In the genomic region with DNA sequence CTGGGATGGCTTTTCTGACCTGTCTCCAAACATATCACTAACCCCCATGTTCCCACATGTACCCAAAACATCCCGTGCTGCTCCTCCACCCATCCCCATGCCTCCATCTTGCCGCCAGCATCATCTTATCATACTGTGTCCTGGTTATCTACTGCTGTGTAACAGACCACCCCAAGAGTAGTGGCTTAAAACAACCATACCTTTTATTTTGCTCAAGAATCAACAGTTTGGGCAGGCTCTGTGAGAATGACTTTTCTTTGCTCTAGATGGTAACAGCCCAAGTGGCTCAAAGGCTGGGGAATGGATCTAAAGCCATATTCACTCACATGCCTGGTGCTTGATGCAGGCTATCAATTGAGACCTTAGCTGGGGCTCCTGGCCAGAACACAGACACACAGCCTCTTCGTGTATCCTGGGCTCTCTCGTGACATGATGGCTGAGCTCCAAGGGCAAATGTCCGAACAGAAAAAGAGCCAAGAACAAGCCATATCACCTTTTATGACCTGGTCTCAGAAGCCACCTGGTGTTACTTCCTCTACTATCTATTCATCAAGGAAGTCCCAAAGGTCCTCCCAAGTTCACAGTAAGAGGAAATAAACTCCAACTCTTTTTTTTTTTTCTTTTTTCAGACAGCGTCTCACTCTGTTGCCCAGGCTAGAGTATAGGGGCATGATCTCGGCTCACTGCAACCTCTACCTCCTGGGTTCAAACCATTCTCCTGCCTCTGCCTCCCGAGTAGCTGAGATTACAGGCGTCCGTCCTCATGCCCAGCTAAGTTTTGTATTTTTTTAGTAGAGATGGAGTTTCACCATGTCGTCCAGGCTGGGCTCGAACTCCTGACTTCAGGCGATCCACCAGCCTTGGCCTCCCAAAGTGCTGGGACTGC, we compare ENCODE assay signal across 1 cellular context.
TF ChIP-seq lines count a peak whose summit lies in the region.

No MANE protein-coding gene starts in this region.

TF ChIP-seq in K562, 482 proteins besides CTCF, POLR2A, EP300 and RAD21 (continued from another document and continues in another):
- TF ChIP-seq, protein P1, sequence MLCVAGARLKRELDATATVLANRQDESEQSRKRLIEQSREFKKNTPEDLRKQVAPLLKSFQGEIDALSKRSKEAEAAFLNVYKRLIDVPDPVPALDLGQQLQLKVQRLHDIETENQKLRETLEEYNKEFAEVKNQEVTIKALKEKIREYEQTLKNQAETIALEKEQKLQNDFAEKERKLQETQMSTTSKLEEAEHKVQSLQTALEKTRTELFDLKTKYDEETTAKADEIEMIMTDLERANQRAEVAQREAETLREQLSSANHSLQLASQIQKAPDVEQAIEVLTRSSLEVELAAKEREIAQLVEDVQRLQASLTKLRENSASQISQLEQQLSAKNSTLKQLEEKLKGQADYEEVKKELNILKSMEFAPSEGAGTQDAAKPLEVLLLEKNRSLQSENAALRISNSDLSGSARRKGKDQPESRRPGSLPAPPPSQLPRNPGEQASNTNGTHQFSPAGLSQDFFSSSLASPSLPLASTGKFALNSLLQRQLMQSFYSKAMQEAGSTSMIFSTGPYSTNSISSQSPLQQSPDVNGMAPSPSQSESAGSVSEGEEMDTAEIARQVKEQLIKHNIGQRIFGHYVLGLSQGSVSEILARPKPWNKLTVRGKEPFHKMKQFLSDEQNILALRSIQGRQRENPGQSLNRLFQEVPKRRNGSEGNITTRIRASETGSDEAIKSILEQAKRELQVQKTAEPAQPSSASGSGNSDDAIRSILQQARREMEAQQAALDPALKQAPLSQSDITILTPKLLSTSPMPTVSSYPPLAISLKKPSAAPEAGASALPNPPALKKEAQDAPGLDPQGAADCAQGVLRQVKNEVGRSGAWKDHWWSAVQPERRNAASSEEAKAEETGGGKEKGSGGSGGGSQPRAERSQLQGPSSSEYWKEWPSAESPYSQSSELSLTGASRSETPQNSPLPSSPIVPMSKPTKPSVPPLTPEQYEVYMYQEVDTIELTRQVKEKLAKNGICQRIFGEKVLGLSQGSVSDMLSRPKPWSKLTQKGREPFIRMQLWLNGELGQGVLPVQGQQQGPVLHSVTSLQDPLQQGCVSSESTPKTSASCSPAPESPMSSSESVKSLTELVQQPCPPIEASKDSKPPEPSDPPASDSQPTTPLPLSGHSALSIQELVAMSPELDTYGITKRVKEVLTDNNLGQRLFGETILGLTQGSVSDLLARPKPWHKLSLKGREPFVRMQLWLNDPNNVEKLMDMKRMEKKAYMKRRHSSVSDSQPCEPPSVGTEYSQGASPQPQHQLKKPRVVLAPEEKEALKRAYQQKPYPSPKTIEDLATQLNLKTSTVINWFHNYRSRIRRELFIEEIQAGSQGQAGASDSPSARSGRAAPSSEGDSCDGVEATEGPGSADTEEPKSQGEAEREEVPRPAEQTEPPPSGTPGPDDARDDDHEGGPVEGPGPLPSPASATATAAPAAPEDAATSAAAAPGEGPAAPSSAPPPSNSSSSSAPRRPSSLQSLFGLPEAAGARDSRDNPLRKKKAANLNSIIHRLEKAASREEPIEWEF (CRISPR knock-in tag; IDR thresholded peaks at IDR 0.05): no peak
- TF ChIP-seq, protein P2, sequence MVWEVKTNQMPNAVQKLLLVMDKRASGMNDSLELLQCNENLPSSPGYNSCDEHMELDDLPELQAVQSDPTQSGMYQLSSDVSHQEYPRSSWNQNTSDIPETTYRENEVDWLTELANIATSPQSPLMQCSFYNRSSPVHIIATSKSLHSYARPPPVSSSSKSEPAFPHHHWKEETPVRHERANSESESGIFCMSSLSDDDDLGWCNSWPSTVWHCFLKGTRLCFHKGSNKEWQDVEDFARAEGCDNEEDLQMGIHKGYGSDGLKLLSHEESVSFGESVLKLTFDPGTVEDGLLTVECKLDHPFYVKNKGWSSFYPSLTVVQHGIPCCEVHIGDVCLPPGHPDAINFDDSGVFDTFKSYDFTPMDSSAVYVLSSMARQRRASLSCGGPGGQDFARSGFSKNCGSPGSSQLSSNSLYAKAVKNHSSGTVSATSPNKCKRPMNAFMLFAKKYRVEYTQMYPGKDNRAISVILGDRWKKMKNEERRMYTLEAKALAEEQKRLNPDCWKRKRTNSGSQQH (CRISPR knock-in tag; IDR thresholded peaks at IDR 0.05): 0 out of 2 replicates have a peak, but pooled peaks have one; percentile 39
- TF ChIP-seq TAF9B (IDR thresholded peaks at IDR 0.05; ENCODE audit: partially characterized antibody) (no peak), ZNF431 (CRISPR knock-in tag; IDR thresholded peaks at IDR 0.05) (no peak), U2AF1 (optimal IDR thresholded peaks at IDR 0.05; ENCODE audit: low read depth, low read length) (no peak), CBX3 (IDR thresholded peaks at IDR 0.05; ENCODE audit: borderline replicate concordance in 1 of 2, low read length in 2 of 2) (no peak; a peak in 2 of 3 replicates), ZNF589 (CRISPR knock-in tag; IDR thresholded peaks at IDR 0.05; ENCODE audit: low read depth) (peak; percentile 33; the same call in 1 of the 2 replicates), NFE2 (IDR thresholded peaks at IDR 0.05; ENCODE audit: low read depth) (no peak), HNRNPH1 (optimal IDR thresholded peaks at IDR 0.05; ENCODE audit: low read depth, low read length) (no peak), MCM5 (IDR thresholded peaks at IDR 0.05; ENCODE audit: low read depth) (no peak), PHTF2 (CRISPR knock-in tag; IDR thresholded peaks at IDR 0.05) (no peak), ZNF354B (CRISPR knock-in tag; IDR thresholded peaks at IDR 0.05) (no peak), SPI1 (IDR thresholded peaks at IDR 0.05; ENCODE audit: borderline replicate concordance, low read depth, low read length) (peak; percentile 14; the same call in 1 of the 2 replicates), FOXK1 (CRISPR knock-in tag; IDR thresholded peaks at IDR 0.05; ENCODE audit: borderline replicate concordance) (no peak), RBBP5 (IDR thresholded peaks at IDR 0.05; ENCODE audit: borderline replicate concordance, insufficient read depth, low read length, poor library complexity, severe bottlenecking) (no peak), HNRNPL (IDR thresholded peaks at IDR 0.05; ENCODE audit: low read depth, low read length) (no peak), SETDB1 (IDR thresholded peaks at IDR 0.05; ENCODE audit: low read length) (no peak), ZNF197 (CRISPR knock-in tag; IDR thresholded peaks at IDR 0.05; ENCODE audit: low read depth) (no peak), ZNF77 (CRISPR knock-in tag; IDR thresholded peaks at IDR 0.05) (0 out of 2 replicates have a peak, but pooled peaks have one; percentile 62), MCM3 (IDR thresholded peaks at IDR 0.05) (no peak), ZFX (CRISPR knock-in tag; IDR thresholded peaks at IDR 0.05) (no peak), ZNF707 (CRISPR knock-in tag; conservative IDR thresholded peaks at IDR 0.05) (no peak), NR2C2 (CRISPR knock-in tag; IDR thresholded peaks at IDR 0.05) (peak; percentile 43; the same call in 1 of the 2 replicates), NR2C2 (tag; IDR thresholded peaks at IDR 0.05) (peak; percentile 77), SIX5 (IDR thresholded peaks at IDR 0.05; ENCODE audit: borderline replicate concordance in 1 of 2, insufficient read depth in 1 of 2, low read depth in 1 of 2, low read length in 2 of 2) (no peak), PTBP1 (IDR thresholded peaks at IDR 0.05; ENCODE audit: low read depth, low read length) (no peak), EWSR1 (IDR thresholded peaks at IDR 0.05; ENCODE audit: borderline replicate concordance, low read depth, partially characterized antibody) (no peak), ZNF668 (CRISPR knock-in tag; IDR thresholded peaks at IDR 0.05) (no peak), SMARCE1 (IDR thresholded peaks at IDR 0.05) (no peak; the same call in none of the 2 replicates), KAT7 (CRISPR knock-in tag; IDR thresholded peaks at IDR 0.05; ENCODE audit: borderline replicate concordance) (no peak)
- TF ChIP-seq, protein P3, sequence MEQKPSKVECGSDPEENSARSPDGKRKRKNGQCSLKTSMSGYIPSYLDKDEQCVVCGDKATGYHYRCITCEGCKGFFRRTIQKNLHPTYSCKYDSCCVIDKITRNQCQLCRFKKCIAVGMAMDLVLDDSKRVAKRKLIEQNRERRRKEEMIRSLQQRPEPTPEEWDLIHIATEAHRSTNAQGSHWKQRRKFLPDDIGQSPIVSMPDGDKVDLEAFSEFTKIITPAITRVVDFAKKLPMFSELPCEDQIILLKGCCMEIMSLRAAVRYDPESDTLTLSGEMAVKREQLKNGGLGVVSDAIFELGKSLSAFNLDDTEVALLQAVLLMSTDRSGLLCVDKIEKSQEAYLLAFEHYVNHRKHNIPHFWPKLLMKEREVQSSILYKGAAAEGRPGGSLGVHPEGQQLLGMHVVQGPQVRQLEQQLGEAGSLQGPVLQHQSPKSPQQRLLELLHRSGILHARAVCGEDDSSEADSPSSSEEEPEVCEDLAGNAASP (IDR thresholded peaks at IDR 0.05): no peak
- TF ChIP-seq, protein P4, sequence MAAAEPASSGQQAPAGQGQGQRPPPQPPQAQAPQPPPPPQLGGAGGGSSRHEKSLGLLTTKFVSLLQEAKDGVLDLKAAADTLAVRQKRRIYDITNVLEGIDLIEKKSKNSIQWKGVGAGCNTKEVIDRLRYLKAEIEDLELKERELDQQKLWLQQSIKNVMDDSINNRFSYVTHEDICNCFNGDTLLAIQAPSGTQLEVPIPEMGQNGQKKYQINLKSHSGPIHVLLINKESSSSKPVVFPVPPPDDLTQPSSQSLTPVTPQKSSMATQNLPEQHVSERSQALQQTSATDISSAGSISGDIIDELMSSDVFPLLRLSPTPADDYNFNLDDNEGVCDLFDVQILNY (CRISPR knock-in tag; IDR thresholded peaks at IDR 0.05): no peak
- TF ChIP-seq, protein P5, sequence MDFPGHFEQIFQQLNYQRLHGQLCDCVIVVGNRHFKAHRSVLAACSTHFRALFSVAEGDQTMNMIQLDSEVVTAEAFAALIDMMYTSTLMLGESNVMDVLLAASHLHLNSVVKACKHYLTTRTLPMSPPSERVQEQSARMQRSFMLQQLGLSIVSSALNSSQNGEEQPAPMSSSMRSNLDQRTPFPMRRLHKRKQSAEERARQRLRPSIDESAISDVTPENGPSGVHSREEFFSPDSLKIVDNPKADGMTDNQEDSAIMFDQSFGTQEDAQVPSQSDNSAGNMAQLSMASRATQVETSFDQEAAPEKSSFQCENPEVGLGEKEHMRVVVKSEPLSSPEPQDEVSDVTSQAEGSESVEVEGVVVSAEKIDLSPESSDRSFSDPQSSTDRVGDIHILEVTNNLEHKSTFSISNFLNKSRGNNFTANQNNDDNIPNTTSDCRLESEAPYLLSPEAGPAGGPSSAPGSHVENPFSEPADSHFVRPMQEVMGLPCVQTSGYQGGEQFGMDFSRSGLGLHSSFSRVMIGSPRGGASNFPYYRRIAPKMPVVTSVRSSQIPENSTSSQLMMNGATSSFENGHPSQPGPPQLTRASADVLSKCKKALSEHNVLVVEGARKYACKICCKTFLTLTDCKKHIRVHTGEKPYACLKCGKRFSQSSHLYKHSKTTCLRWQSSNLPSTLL (IDR thresholded peaks at IDR 0.05): no peak
- TF ChIP-seq, protein P6, sequence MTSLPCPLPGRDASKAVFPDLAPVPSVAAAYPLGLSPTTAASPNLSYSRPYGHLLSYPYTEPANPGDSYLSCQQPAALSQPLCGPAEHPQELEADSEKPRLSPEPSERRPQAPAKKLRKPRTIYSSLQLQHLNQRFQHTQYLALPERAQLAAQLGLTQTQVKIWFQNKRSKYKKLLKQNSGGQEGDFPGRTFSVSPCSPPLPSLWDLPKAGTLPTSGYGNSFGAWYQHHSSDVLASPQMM (CRISPR knock-in tag; IDR thresholded peaks at IDR 0.05): no peak
- TF ChIP-seq, protein P7, sequence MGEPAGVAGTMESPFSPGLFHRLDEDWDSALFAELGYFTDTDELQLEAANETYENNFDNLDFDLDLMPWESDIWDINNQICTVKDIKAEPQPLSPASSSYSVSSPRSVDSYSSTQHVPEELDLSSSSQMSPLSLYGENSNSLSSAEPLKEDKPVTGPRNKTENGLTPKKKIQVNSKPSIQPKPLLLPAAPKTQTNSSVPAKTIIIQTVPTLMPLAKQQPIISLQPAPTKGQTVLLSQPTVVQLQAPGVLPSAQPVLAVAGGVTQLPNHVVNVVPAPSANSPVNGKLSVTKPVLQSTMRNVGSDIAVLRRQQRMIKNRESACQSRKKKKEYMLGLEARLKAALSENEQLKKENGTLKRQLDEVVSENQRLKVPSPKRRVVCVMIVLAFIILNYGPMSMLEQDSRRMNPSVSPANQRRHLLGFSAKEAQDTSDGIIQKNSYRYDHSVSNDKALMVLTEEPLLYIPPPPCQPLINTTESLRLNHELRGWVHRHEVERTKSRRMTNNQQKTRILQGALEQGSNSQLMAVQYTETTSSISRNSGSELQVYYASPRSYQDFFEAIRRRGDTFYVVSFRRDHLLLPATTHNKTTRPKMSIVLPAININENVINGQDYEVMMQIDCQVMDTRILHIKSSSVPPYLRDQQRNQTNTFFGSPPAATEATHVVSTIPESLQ (CRISPR knock-in tag; IDR thresholded peaks at IDR 0.05): no peak
- TF ChIP-seq, protein P8, sequence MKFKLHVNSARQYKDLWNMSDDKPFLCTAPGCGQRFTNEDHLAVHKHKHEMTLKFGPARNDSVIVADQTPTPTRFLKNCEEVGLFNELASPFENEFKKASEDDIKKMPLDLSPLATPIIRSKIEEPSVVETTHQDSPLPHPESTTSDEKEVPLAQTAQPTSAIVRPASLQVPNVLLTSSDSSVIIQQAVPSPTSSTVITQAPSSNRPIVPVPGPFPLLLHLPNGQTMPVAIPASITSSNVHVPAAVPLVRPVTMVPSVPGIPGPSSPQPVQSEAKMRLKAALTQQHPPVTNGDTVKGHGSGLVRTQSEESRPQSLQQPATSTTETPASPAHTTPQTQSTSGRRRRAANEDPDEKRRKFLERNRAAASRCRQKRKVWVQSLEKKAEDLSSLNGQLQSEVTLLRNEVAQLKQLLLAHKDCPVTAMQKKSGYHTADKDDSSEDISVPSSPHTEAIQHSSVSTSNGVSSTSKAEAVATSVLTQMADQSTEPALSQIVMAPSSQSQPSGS (CRISPR knock-in tag; IDR thresholded peaks at IDR 0.05): no peak
- TF ChIP-seq, protein P9, sequence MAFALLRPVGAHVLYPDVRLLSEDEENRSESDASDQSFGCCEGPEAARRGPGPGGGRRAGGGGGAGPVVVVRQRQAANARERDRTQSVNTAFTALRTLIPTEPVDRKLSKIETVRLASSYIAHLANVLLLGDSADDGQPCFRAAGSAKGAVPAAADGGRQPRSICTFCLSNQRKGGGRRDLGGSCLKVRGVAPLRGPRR (CRISPR knock-in tag; IDR thresholded peaks at IDR 0.05): 0 out of 2 replicates have a peak, but pooled peaks have one; percentile 17
